ENCODE assay signal across 8 cellular contexts in the genomic region with DNA sequence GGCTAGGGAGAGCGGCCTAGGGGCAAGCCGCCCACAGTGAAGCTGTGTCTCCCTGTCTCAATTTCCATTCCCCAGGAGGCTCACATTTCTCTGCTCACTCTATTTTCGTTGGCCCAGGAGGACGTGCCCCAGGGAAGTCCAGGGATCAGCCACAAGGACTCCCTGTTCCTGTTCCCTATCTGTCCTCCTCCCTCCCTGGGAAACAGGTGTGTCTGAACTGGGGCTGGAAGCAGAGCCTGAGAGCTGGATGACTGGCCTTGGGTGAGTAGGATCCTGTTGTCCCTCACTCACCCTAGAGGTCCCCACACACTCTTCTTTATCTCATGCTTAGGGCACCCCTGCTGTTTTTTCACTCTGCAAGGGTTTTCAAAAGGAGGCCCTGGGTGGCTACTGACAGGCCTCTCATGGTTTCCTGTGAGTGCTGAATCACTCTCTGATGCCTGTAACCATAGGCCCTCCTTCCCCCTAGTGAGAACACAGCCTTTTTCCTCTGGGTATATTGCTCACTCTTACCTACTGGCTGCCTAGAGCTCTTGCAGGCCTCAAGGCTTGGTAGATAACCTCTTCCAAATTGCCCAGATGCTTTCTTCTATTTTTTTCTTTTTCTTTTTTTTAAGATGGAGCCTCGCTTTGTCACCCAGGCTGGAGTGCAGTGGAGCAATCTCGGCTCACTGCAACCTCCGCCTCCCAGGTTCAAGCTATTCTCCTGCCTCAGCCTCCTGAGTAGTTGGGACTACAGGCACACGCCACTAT. TPM values are rescaled to one million over a fixed set of nuclear protein-coding genes. Genes with fewer than 3 reads are reported as not detected.
DNase-seq lines count a peak whose midpoint lies in the region; ATAC-seq and TF ChIP-seq lines count a peak whose summit lies in the region.

No MANE protein-coding gene starts in this region.

- no peaks in the 10 kb centered on the region for H3K27me3 ChIP-seq in right atrium auricular region

- H3K4me3 ChIP-seq in right atrium auricular region (no peak overlapping the region), fibroblast of the aortic adventitia (ENCODE audit: low read depth, low read length) (no peak overlapping the region)

- intact Hi-C loops in Right ventricle myocardium superior (cut with DNase I) = no loop called here

- H3K36me3 ChIP-seq in right atrium auricular region = peaks cover 2% of the 10 kb centered on the region

- ATAC-seq in Right ventricle myocardium superior (ENCODE audit: poor library complexity) (no peak), HG02759 (IDR thresholded peaks at IDR 0.05; ENCODE audit: unreplicated experiment) (no peak)

- no peak for TF ChIP-seq CTCF in right atrium auricular region (IDR thresholded peaks at IDR 0.05)
- peak; percentile 20 for TF ChIP-seq CTCF in fibroblast of the aortic adventitia (IDR thresholded peaks at IDR 0.05; ENCODE audit: insufficient read depth, low read length)

- H3K4me1 ChIP-seq in right atrium auricular region = peaks cover 0 to 28% of the 10 kb centered on the region in 2 donors

- DNase-seq in Right ventricle myocardium superior = peak; percentile 17
- no peak for DNase-seq in right atrium auricular region (ENCODE audit: low spot score)
- peak in 2 of 3 experiments; percentile 31 to 41 for DNase-seq in activated CD8-positive, alpha-beta memory T cell treated with anti-CD3 and anti-CD28 coated beads for 48 hours (ENCODE audit: low read depth in 2 of 3, low spot score in 2 of 3)
- DNase-seq in fibroblast of the aortic adventitia (ENCODE audit: low read depth) = peak; percentile 75
- DNase-seq in stromal cell of bone marrow (ENCODE audit: low read depth) = peak; percentile 70
- no peak for DNase-seq in NCI-H2081 treated with DMSO at 0.1 percent for 48 hours (lab: John Stamatoyannopoulos, UW)
- DNase-seq in NCI-H1092 treated with DMSO at 0.1 percent for 48 hours (lab: John Stamatoyannopoulos, UW) = no peak

- no peaks in the 10 kb centered on the region for H3K9me3 ChIP-seq in right atrium auricular region

- H3K27ac ChIP-seq in right atrium auricular region = no peak overlapping the region

RNA-seq across cellular contexts. Expression of a gene that starts 3.3 kb away (rescaled TPM):
- total RNA-seq in Right ventricle myocardium superior (46.5 TPM), right atrium auricular region (10 to 100 TPM; 29.2 to 53.7 TPM), fibroblast of the aortic adventitia (ENCODE audit: low replicate concordance) (23.1 and 68.1 TPM in 2 replicates)

RNA-seq across cellular contexts. Expression of a gene that starts 4.0 kb away (rescaled TPM):
- 25.4 TPM for total RNA-seq in Right ventricle myocardium superior
- 10 to 100 TPM in 1 of 2 donors, 1 to 10 TPM in 1; 8.0 to 16.0 TPM for total RNA-seq in right atrium auricular region
- 6.1 and 15.6 TPM in 2 replicates for total RNA-seq in fibroblast of the aortic adventitia (ENCODE audit: low replicate concordance)

RNA-seq across cellular contexts. Expression of a gene that starts 19.4 kb away (rescaled TPM):
- total RNA-seq in Right ventricle myocardium superior (23.5 TPM), right atrium auricular region (10 to 100 TPM; 20.4 to 22.1 TPM), fibroblast of the aortic adventitia (ENCODE audit: low replicate concordance) (75.2 and 87.7 TPM in 2 replicates)

RNA-seq across cellular contexts. Expression of a gene that starts 37.3 kb away (rescaled TPM):
- total RNA-seq in Right ventricle myocardium superior (0.16 TPM), right atrium auricular region (not detected), fibroblast of the aortic adventitia (ENCODE audit: low replicate concordance) (not detected in 2 replicates)

Comparison
In these comparisons a context has a peak if more than half of its experiments do, and no peak if none do; other contexts are left out.
1. DNase-seq: peak in Right ventricle myocardium superior (single experiment), activated CD8-positive, alpha-beta memory T cell treated with anti-CD3 and anti-CD28 coated beads for 48 hours (2 of 3), fibroblast of the aortic adventitia (single experiment) and stromal cell of bone marrow (single experiment); none in right atrium auricular region (single experiment), NCI-H2081 treated with DMSO at 0.1 percent for 48 hours (single experiment) and NCI-H1092 treated with DMSO at 0.1 percent for 48 hours (single experiment).